ENCODE assay signal across 8 cellular contexts in the genomic region with DNA sequence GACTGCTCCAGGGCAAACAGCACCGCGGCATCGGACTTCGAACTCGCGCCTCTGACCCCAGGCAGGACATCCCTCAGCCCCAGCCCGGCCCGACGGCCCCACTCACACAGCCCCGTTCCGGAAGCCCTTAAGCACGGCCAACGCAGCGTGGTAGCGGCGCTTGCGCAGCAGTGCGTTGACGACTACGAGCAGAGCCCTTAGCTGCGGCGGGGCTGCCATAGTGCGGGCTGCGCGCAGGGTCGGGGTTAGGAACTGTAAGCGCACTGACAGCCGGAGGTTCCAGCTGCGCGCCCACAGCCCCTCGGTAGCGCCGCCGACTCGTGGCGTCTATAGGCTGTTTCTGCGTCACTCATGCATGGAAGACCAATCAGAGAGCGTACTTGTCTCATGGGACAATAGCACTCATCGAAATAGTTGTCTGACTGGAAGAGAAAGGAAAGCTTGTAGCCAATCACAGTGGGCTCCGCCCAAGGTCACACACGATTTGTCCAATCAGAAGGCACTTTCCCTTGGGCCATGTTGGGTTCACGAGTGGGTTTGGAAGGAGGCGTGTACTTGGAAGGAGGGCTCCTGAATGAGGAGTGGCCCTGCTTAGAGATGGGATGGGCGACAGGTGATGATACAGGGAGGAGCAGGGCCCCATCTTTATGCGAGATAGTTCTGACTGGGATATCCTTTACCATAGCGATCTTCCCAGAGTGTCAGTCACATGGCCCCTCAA. TPM values are rescaled to one million over a fixed set of nuclear protein-coding genes. Genes with fewer than 3 reads are reported as not detected.
A peak's percentile ranks its signal among the peaks of the same experiment; 100 is the strongest.
DNase-seq lines count a peak whose midpoint lies in the region; ATAC-seq and TF ChIP-seq lines count a peak whose summit lies in the region.

A gene with protein sequence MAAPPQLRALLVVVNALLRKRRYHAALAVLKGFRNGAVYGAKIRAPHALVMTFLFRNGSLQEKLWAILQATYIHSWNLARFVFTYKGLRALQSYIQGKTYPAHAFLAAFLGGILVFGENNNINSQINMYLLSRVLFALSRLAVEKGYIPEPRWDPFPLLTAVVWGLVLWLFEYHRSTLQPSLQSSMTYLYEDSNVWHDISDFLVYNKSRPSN (minus strand): TSS at position 322 of the 721 bp plus-strand sequence. CDS start 103 bp downstream, at position 219.

- no peaks in the 10 kb centered on the region for H3K27me3 ChIP-seq in left ventricle myocardium inferior (ENCODE audit: low read depth)

- H3K4me3 Mint-ChIP-seq in T-helper 1 cell treated with Interleukin-12 subunit alpha and Interleukin-12 subunit beta and Interleukin-4 antibody, amounts not matched to agents 30 μg/mL and 1 μg/mL, for 36 hours: peak within 1 kb of the TSS; percentile 84
- peak within 1 kb of the TSS; percentile 71 for H3K4me3 Mint-ChIP-seq in progenitor cell of endocrine pancreas (ENCODE audit: low read depth)

- H3K27me3 Mint-ChIP-seq in T-helper 1 cell treated with Interleukin-12 subunit alpha and Interleukin-12 subunit beta and Interleukin-4 antibody, amounts not matched to agents 30 μg/mL and 1 μg/mL, for 36 hours (ENCODE audit: low read depth): no peaks in the 10 kb centered on the region
- no peaks in the 10 kb centered on the region for H3K27me3 Mint-ChIP-seq in progenitor cell of endocrine pancreas

- H3K36me3 Mint-ChIP-seq in T-helper 1 cell treated with Interleukin-12 subunit alpha and Interleukin-12 subunit beta and Interleukin-4 antibody, amounts not matched to agents 30 μg/mL and 1 μg/mL, for 36 hours (ENCODE audit: low read depth): peaks cover 8% of the 10 kb centered on the region
- peaks cover 2% of the 10 kb centered on the region for H3K36me3 Mint-ChIP-seq in progenitor cell of endocrine pancreas (ENCODE audit: insufficient read depth)

- peaks cover 3% of the 10 kb centered on the region for H3K9me3 Mint-ChIP-seq in T-helper 1 cell treated with Interleukin-12 subunit alpha and Interleukin-12 subunit beta and Interleukin-4 antibody, amounts not matched to agents 30 μg/mL and 1 μg/mL, for 36 hours
- peaks cover 7% of the 10 kb centered on the region for H3K9me3 Mint-ChIP-seq in progenitor cell of endocrine pancreas (ENCODE audit: low read depth)

- DNase-seq in NCI-H1436 treated with DMSO at 0.1 percent for 48 hours (lab: John Stamatoyannopoulos, UW) (peak; percentile 93), amygdala (lab: John Stamatoyannopoulos, UW) (peak; percentile 66 to 99 (median 92)), left ventricle myocardium inferior (peak; percentile 89), progenitor cell of endocrine pancreas (ENCODE audit: low spot score, unreplicated experiment) (peak; percentile 49)

- TF ChIP-seq CTCF in GM12875 (IDR thresholded peaks at IDR 0.05; ENCODE audit: borderline replicate concordance, insufficient read depth, low read depth, low read length) (no peak), left ventricle myocardium inferior (IDR thresholded peaks at IDR 0.05; ENCODE audit: borderline replicate concordance) (no peak), progenitor cell of endocrine pancreas (IDR thresholded peaks at IDR 0.05; ENCODE audit: unreplicated experiment) (no peak)

- no peaks in the 10 kb centered on the region for H3K9me3 ChIP-seq in left ventricle myocardium inferior (replicated peaks)

- H3K27ac ChIP-seq in left ventricle myocardium inferior (replicated peaks): peak within 1 kb of the TSS; percentile 79
- H3K27ac ChIP-seq in urinary bladder (ENCODE audit: low read depth): peak within 1 kb of the TSS; percentile 54

- ATAC-seq in HG02763 (IDR thresholded peaks at IDR 0.05; ENCODE audit: unreplicated experiment): peak; percentile 98

- H3K4me1 Mint-ChIP-seq in T-helper 1 cell treated with Interleukin-12 subunit alpha and Interleukin-12 subunit beta and Interleukin-4 antibody, amounts not matched to agents 30 μg/mL and 1 μg/mL, for 36 hours (ENCODE audit: low read depth): peaks cover 20% of the 10 kb centered on the region
- peaks cover 2% of the 10 kb centered on the region for H3K4me1 Mint-ChIP-seq in progenitor cell of endocrine pancreas (ENCODE audit: low read depth)

- intact Hi-C loops in left ventricle myocardium inferior (cut with micrococcal nuclease): no loop called here

- WGBS in urinary bladder: 3% methylated on average over 46 of the region's 46 CpGs

- H3K4me3 ChIP-seq in GM12875 (ENCODE audit: low read depth, low read length): peak within 1 kb of the TSS; percentile 72
- H3K4me3 ChIP-seq in left ventricle myocardium inferior: peak within 1 kb of the TSS; percentile 79
- H3K4me3 ChIP-seq in urinary bladder (ENCODE audit: low read depth, low read length): peak within 1 kb of the TSS; percentile 69

- no peaks in the 10 kb centered on the region for H3K36me3 ChIP-seq in left ventricle myocardium inferior
- H3K36me3 ChIP-seq in urinary bladder (ENCODE audit: insufficient read depth): no peaks in the 10 kb centered on the region

- peak within 1 kb of the TSS; percentile 89 for H3K27ac Mint-ChIP-seq in T-helper 1 cell treated with Interleukin-12 subunit alpha and Interleukin-12 subunit beta and Interleukin-4 antibody, amounts not matched to agents 30 μg/mL and 1 μg/mL, for 36 hours
- peak within 1 kb of the TSS; percentile 68 for H3K27ac Mint-ChIP-seq in progenitor cell of endocrine pancreas

- H3K4me1 ChIP-seq in left ventricle myocardium inferior (peaks cover 20% of the 10 kb centered on the region), urinary bladder (ENCODE audit: insufficient read depth) (no peaks in the 10 kb centered on the region)

RNA-seq across cellular contexts. Expression of the gene that starts here (rescaled TPM):
- total RNA-seq in left ventricle myocardium inferior (13.5 TPM), progenitor cell of endocrine pancreas (5.0 and 6.1 TPM in 2 replicates), urinary bladder (12.2 TPM)
- 12.0 TPM for polyA plus RNA-seq in urinary bladder

Comparison
In these comparisons a context has a peak if more than half of its experiments do, and no peak if none do; other contexts are left out.
1. Peak in every context shown above with its lines: DNase-seq, ATAC-seq, H3K4me3 ChIP-seq and H3K27ac ChIP-seq.